ENCODE assay signal across 10 cellular contexts in the genomic region with DNA sequence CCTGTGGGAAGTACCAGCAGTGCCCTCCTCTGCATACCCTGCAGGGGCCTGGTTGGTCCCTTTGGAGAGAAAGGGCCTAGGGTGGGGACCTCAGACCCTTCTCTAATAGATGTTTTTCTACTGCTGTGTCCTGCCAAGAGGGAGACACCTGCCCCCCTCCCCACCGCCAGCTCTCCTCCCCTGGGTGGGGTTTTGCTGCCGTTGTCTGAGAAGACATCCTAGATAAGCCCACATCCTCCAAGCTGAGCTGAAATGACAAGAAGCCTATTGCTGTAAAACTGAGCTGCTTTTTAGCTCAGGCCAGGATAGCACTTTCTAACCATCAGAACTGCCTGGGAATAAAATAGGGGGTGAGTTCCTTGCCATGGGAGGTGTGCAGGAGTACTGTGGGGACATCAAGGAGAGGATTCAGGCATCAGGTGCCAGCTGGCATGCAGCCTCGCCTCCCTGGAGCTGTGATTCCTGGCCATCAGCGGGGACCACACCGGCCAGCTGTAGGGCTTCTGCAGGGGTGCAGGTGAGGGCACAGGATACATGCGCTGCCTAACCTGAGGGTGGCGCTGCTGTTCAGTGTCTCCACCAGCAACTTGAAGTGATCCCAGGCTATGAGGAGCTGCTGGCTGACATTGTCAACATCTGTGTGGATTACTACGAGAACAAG. TPM values are rescaled to one million over a fixed set of nuclear protein-coding genes. Genes with fewer than 3 reads are reported as not detected.
DNase-seq lines count a peak whose midpoint lies in the region; ATAC-seq and TF ChIP-seq lines count a peak whose summit lies in the region.
"Had no signal": no experiment of that assay in that cellular context is flagged by ENCODE, and none has a peak within 500 bp of the region (broad histone marks: within the 10 kb centered on the region; RNA-seq: fewer than 3 reads in every experiment).

No MANE protein-coding gene starts in this region.

- H3K36me3 Mint-ChIP-seq in T-cell = peaks cover 66% of the 10 kb centered on the region

- H3K4me1 ChIP-seq in body of pancreas (no peaks in the 10 kb centered on the region), osteoblast (ENCODE audit: insufficient read depth, low read length) (peaks cover 3% of the 10 kb centered on the region), breast epithelium (no peaks in the 10 kb centered on the region)
- H3K4me1 ChIP-seq: testis had no signal

- H3K36me3 ChIP-seq in body of pancreas (replicated peaks in 1 of 2; ENCODE audit: insufficient read depth in 1 of 2, low read depth in 2 of 2) = no peaks in the 10 kb centered on the region
- H3K36me3 ChIP-seq in osteoblast (ENCODE audit: insufficient read depth, low read length) = no peaks in the 10 kb centered on the region
- H3K36me3 ChIP-seq in breast epithelium = no peaks in the 10 kb centered on the region

- WGBS in body of pancreas, 2 donors = 62 to 72% methylated on average over 4 to 8 of the region's 8 CpGs

- peaks cover 67 to 71% (median 67%) of the 10 kb centered on the region in 3 donors for H3K4me1 Mint-ChIP-seq in T-cell

- POLR2A ChIA-PET in T-cell (lab: Charles Lee) = interaction anchor here (0.6 to 1.1 kb wide), 3 partner anchors 9 to 161 kb away, joined by 3 to 4 read pairs (median 3); a partner anchor contains a TSS

- no peak overlapping the region for H3K4me3 ChIP-seq in GM12875 (ENCODE audit: low read depth, low read length)
- H3K4me3 ChIP-seq in body of pancreas = no peak overlapping the region
- H3K4me3 ChIP-seq in osteoblast (ENCODE audit: insufficient read depth, low read length) = no peak overlapping the region
- no peak overlapping the region for H3K4me3 ChIP-seq in breast epithelium
- H3K4me3 ChIP-seq: testis had no signal

- CTCF ChIA-PET in T-cell (lab: Charles Lee) = interaction anchor here (0.6 to 1.9 kb wide), 28 partner anchors 9 to 195 kb away, joined by 3 to 12 read pairs (median 4); a partner anchor contains a TSS

- peak overlapping the region; percentile 64 to 78 (median 73) for H3K4me3 Mint-ChIP-seq in T-cell

- no peaks in the 10 kb centered on the region for H3K79me2 ChIP-seq in osteoblast (ENCODE audit: insufficient read depth, low read length)

- TF ChIP-seq POLR2A in body of pancreas (IDR thresholded peaks at IDR 0.05) = no peak
- TF ChIP-seq POLR2A in breast epithelium (IDR thresholded peaks at IDR 0.05) = no peak

- H2AFZ ChIP-seq in osteoblast (ENCODE audit: low read length) = no peak overlapping the region

- no peaks in the 10 kb centered on the region for H4K20me1 ChIP-seq in osteoblast (ENCODE audit: insufficient read depth, low read length)

- DNase-seq in T-cell = peak; percentile 32 to 78 (median 62)
- DNase-seq in body of pancreas = peak in 3 of 4 donors; percentile 19 to 38 (median 27)
- no peak for DNase-seq in osteoblast (ENCODE audit: insufficient read length, low spot score, missing footprints)
- DNase-seq in breast epithelium (ENCODE audit: low spot score in 2 of 2) = no peak
- DNase-seq: NCI-H2029, testis had no signal

- H3K27ac ChIP-seq in body of pancreas (no peak overlapping the region), osteoblast (ENCODE audit: low read depth, low read length) (no peak overlapping the region), breast epithelium (no peak overlapping the region)
- H3K27ac ChIP-seq: testis had no signal

- TF ChIP-seq CTCF in GM12875 (IDR thresholded peaks at IDR 0.05; ENCODE audit: borderline replicate concordance, insufficient read depth, low read depth, low read length) (0 out of 2 replicates have a peak, but pooled peaks have one; percentile 26), body of pancreas (IDR thresholded peaks at IDR 0.05) (no peak), osteoblast (IDR thresholded peaks at IDR 0.05; ENCODE audit: extremely low read depth, low read depth, low read length) (peak; percentile 28), breast epithelium (IDR thresholded peaks at IDR 0.05) (no peak)

- intact Hi-C loops in body of pancreas (cut with DNase I) = no loop called here
- intact Hi-C loops in breast epithelium (cut with DNase I; ENCODE audit: low total_unique reads) = loop anchor here (10.0 kb wide), 1 partner anchor 341 kb away; no protein-coding TSS in a partner anchor

- H3K27me3 Mint-ChIP-seq in T-cell = no peaks in the 10 kb centered on the region

- H3K9me3 ChIP-seq in body of pancreas (no peaks in the 10 kb centered on the region), osteoblast (ENCODE audit: low read depth, low read length) (no peaks in the 10 kb centered on the region), breast epithelium (no peaks in the 10 kb centered on the region)
- H3K9me3 ChIP-seq: testis had no signal

- no peaks in the 10 kb centered on the region for H3K27me3 ChIP-seq in body of pancreas
- H3K27me3 ChIP-seq in osteoblast (ENCODE audit: insufficient read depth, low read length) = no peaks in the 10 kb centered on the region
- H3K27me3 ChIP-seq in breast epithelium = no peaks in the 10 kb centered on the region
- H3K27me3 ChIP-seq: testis had no signal

- H3K9me3 Mint-ChIP-seq in T-cell = no peaks in the 10 kb centered on the region

- no peak overlapping the region for H3K4me2 ChIP-seq in osteoblast (ENCODE audit: insufficient read depth, low read length)

- peak overlapping the region; percentile 96 for H3K27ac Mint-ChIP-seq in T-cell

- ATAC-seq in T-cell (replicated peaks in 1 of 4) (peak; percentile 77 to 85 (median 80)), body of pancreas (peak; percentile 15), GM18498 (IDR thresholded peaks at IDR 0.05; ENCODE audit: unreplicated experiment) (no peak), HG03520 (IDR thresholded peaks at IDR 0.05; ENCODE audit: unreplicated experiment) (no peak), esophagus mucosa (no peak)

RNA-seq across cellular contexts. Expression of a gene that starts 37.9 kb away (rescaled TPM):
- total RNA-seq in T-cell (100 to 1,000 TPM; 362 to 497 (median 398) TPM), body of pancreas (10 to 100 TPM; 15.6 to 22.1 TPM), osteoblast (4.7 and 6.5 TPM in 2 replicates), esophagus mucosa (2.1 TPM), breast epithelium (10 to 100 TPM in 2 of 3 donors, 1 to 10 TPM in 1; 6.2 to 15.5 (median 12.1) TPM)

Comparison
In these comparisons a context has a peak if more than half of its experiments do, and no peak if none do; other contexts are left out.
1. CTCF ChIP-seq: peak in GM12875 (single experiment) and osteoblast (single experiment); none in body of pancreas (0 of 7) and breast epithelium (0 of 3).
2. ATAC-seq: peak in T-cell (4 of 4) and body of pancreas (single experiment); none in GM18498 (single experiment), HG03520 (single experiment) and esophagus mucosa (single experiment).
3. DNase-seq: peak in T-cell (34 of 34) and body of pancreas (3 of 4); none in osteoblast (single experiment) and breast epithelium (0 of 2).
4. RNA of a gene that starts 37.9 kb away (total RNA-seq): 362 to 497 TPM in T-cell; 15.6 to 22.1 TPM in body of pancreas, 6.2 to 15.5 TPM in breast epithelium, 4.7 to 6.5 TPM in osteoblast and 2.1 TPM in esophagus mucosa (single experiment); every median in the first group is over 10 times any median in the second.